Comparison of ENCODE assay signal across 27 cellular contexts in the genomic region with DNA sequence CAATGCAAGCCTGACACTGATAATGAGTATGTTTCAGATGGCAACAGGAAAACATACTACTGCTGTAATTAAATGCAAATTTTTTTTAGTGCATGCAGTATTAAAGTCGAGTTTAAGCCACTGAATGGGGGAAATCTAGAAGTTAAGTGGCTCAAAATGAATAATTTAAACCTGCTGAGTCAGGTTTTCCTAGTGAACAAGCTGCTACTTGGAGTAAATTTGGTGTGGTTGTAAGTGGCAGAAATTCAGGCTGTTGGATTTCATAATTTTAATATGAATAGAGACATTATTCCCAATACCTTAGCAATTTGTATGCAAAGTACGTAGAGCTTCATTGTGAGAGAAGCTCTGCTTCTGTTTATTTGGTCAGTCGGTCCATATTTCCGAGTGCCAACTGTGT.
"Had no signal": no experiment of that assay in that cellular context is flagged by ENCODE, and none has a peak within 500 bp of the region (broad histone marks: within the 10 kb centered on the region; RNA-seq: fewer than 3 reads in every experiment).

No MANE protein-coding gene starts in this region.

- H3K27me3 ChIP-seq: brain microvascular endothelial cell, cardiac muscle cell, MG63 had no signal

- H3K36me3 Mint-ChIP-seq: activated naive CD8-positive, alpha-beta T cell treated with anti-CD3 and anti-CD28 coated beads for 36 hours had no signal

- H3K36me3 ChIP-seq: brain microvascular endothelial cell, cardiac muscle cell, MG63, WERI-Rb-1 had no signal

- H3K4me1 Mint-ChIP-seq: activated naive CD8-positive, alpha-beta T cell treated with anti-CD3 and anti-CD28 coated beads for 36 hours; activated T-helper 17 cell treated with anti-CD3 and anti-CD28 coated beads, Interleukin-2, amount 50 U/mL, for 72 hours; central memory CD8-positive, alpha-beta T cell had no signal

- H3K4me3 Mint-ChIP-seq: activated CD8-positive, alpha-beta T cell treated with anti-CD3 and anti-CD28 coated beads for 36 hours; activated naive CD8-positive, alpha-beta T cell treated with anti-CD3 and anti-CD28 coated beads for 36 hours; activated T-cell treated with anti-CD3 and anti-CD28 coated beads, Interleukin-2, amount 50 U/mL, for 72 hours; activated T-helper 17 cell treated with anti-CD3 and anti-CD28 coated beads, Interleukin-2, amount 50 U/mL, for 72 hours; central memory CD8-positive, alpha-beta T cell had no signal

- H3K27ac ChIP-seq: brain microvascular endothelial cell, cardiac muscle cell, WERI-Rb-1 had no signal

- H3K4me3 ChIP-seq: cardiac muscle cell, MG63 had no signal

- H3K27me3 Mint-ChIP-seq: activated CD8-positive, alpha-beta T cell treated with anti-CD3 and anti-CD28 coated beads for 36 hours; activated T-helper 17 cell treated with anti-CD3 and anti-CD28 coated beads, Interleukin-2, amount 50 U/mL, for 72 hours; central memory CD8-positive, alpha-beta T cell had no signal

- H3K27ac Mint-ChIP-seq: activated CD8-positive, alpha-beta T cell treated with anti-CD3 and anti-CD28 coated beads for 36 hours; activated naive CD8-positive, alpha-beta T cell treated with anti-CD3 and anti-CD28 coated beads for 36 hours; activated T-cell treated with anti-CD3 and anti-CD28 coated beads, Interleukin-2, amount 50 U/mL, for 72 hours; activated T-helper 17 cell treated with anti-CD3 and anti-CD28 coated beads, Interleukin-2, amount 50 U/mL, for 72 hours had no signal

- DNase-seq: activated CD4-positive, alpha-beta T cell treated with anti-CD3 and anti-CD28 coated beads for 1 hour; activated CD4-positive, alpha-beta T cell treated with anti-CD3 and anti-CD28 coated beads for 48 hours; activated CD4-positive, CD25-positive, alpha-beta regulatory T cell; activated CD8-positive, alpha-beta T cell treated with anti-CD3 and anti-CD28 coated beads for 36 hours; activated effector memory CD4-positive, alpha-beta T cell treated with anti-CD3 and anti-CD28 coated beads, Interleukin-2, amount 50 U/mL, for 16 hours; activated naive CD4-positive, alpha-beta T cell; activated naive CD4-positive, alpha-beta T cell treated with anti-CD3 and anti-CD28 coated beads, Interleukin-2, amount 50 U/mL, for 16 hours; activated naive CD8-positive, alpha-beta T cell treated with anti-CD3 and anti-CD28 coated beads for 36 hours; activated T-cell treated with anti-CD3 and anti-CD28 coated beads, Interleukin-2, amount 50 U/mL, for 1 hour; activated T-cell treated with anti-CD3 and anti-CD28 coated beads, Interleukin-2, amount 50 U/mL, for 72 hours; amniotic stem cell; aorta; brain microvascular endothelial cell; MG63; NCI-H1092; NCI-H1436 treated with DMSO at 0.1 percent for 48 hours; NCI-H1694 treated with DMSO at 0.1 percent for 48 hours; NCI-H2029; NCI-H345; NCI-H524 treated with DMSO at 0.1 percent for 48 hours; OCI-M1; Right ventricle myocardium superior; T1000; WERI-Rb-1 had no signal

- ATAC-seq: activated CD8-positive, alpha-beta T cell treated with anti-CD3 and anti-CD28 coated beads for 36 hours; activated T-cell treated with anti-CD3 and anti-CD28 coated beads, Interleukin-2, amount 50 U/mL, for 72 hours; activated T-helper 17 cell treated with anti-CD3 and anti-CD28 coated beads, Interleukin-2, amount 50 U/mL, for 72 hours had no signal

- H3K9me3 ChIP-seq: MG63 had no signal

- H3K9me3 Mint-ChIP-seq: activated CD8-positive, alpha-beta T cell treated with anti-CD3 and anti-CD28 coated beads for 36 hours; activated naive CD8-positive, alpha-beta T cell treated with anti-CD3 and anti-CD28 coated beads for 36 hours; activated T-cell treated with anti-CD3 and anti-CD28 coated beads, Interleukin-2, amount 50 U/mL, for 72 hours; activated T-helper 17 cell treated with anti-CD3 and anti-CD28 coated beads, Interleukin-2, amount 50 U/mL, for 72 hours; central memory CD8-positive, alpha-beta T cell had no signal
